ENCODE assay signal across 26 cellular contexts in genomic region chr16:10990378-10990777, GRCh38. TPM values are rescaled to one million over a fixed set of nuclear protein-coding genes. Genes with fewer than 3 reads are reported as not detected.
DNase-seq lines count a peak whose midpoint lies in the region; ATAC-seq, FAIRE-seq and TF ChIP-seq lines count a peak whose summit lies in the region.
"Had no signal": no experiment of that assay in that cellular context is flagged by ENCODE, and none has a peak within 500 bp of the region (broad histone marks: within the 10 kb centered on the region; RNA-seq: fewer than 3 reads in every experiment).

No MANE protein-coding gene starts in this region.

- no peaks in the 10 kb centered on the region for H3K9me2 ChIP-seq in PC-3 (replicated peaks; ENCODE audit: low read length)

- H3K79me2 ChIP-seq in PC-3 (ENCODE audit: low read length) = no peaks in the 10 kb centered on the region
- H3K79me2 ChIP-seq in K562 (ENCODE audit: control insufficient read depth, insufficient read depth, low read length) = no peaks in the 10 kb centered on the region; the same call in 2 of the 3 replicates

- no peak overlapping the region for H3K4me3 ChIP-seq in BE2C (ENCODE audit: low read depth, low read length)
- H3K4me3 ChIP-seq in PC-3 (ENCODE audit: low read length) = no peak overlapping the region
- no peak overlapping the region for H3K4me3 ChIP-seq in K562
- H3K4me3 ChIP-seq in H7 (ENCODE audit: insufficient read depth, low read depth, low read length) = no peak overlapping the region
- H3K4me3 ChIP-seq in dorsolateral prefrontal cortex = no peak overlapping the region
- H3K4me3 ChIP-seq: adrenal gland, BLaER1, MG63, SK-N-MC, spleen had no signal

- no peak for TF ChIP-seq EP300 in K562 (IDR thresholded peaks at IDR 0.05; ENCODE audit: low read length)

- H3K36me3 Mint-ChIP-seq in activated CD4-positive, alpha-beta T cell treated with anti-CD3 and anti-CD28 coated beads for 36 hours (ENCODE audit: low read depth) = peaks cover 43% of the 10 kb centered on the region

- POLR2A ChIA-PET in activated CD4-positive, alpha-beta T cell treated with anti-CD3 and anti-CD28 coated beads for 36 hours (lab: Charles Lee) = no interaction called here
- POLR2A ChIA-PET in PC-3 (lab: Charles Lee; ENCODE audit: unreplicated experiment) = no interaction called here
- POLR2A ChIA-PET in K562 (lab: Yijun Ruan, JAX) = interaction anchor here (1.5 to 2.4 kb wide), 2 partner anchors 264 to 266 kb away, joined by 3 to 5 read pairs; partner anchors contain the start of gene SOCS1

- 69% methylated on average over 4 of the region's 5 CpGs for WGBS in K562 (ENCODE audit: insufficient coverage, low coverage, missing lambda C conversion rate)

- in situ Hi-C loops in K562 (cut with MboI) = no loop called here

- TF ChIP-seq RAD21 in K562 (CRISPR knock-in tag; conservative IDR thresholded peaks at IDR 0.05 in 1 of 2, IDR thresholded peaks at IDR 0.05 in 1 of 2) = no peak

- DNase-seq in activated CD4-positive, alpha-beta T cell treated with anti-CD3 and anti-CD28 coated beads for 36 hours = no peak
- no peak for DNase-seq in activated CD4-positive, alpha-beta T cell treated with anti-CD3 and anti-CD28 coated beads for 48 hours
- DNase-seq in BE2C (peak; percentile 37), PC-3 (no peak), K562 (ENCODE audit: extremely low read depth in 1 of 4, low spot score in 3 of 4) (no peak), H7 (no peak), dorsolateral prefrontal cortex (no peak)
- no peak for DNase-seq in effector CD4-positive, alpha-beta T cell
- DNase-seq: adrenal gland; COR-L47; DMS79; foreskin melanocyte; KBM-7; left cardiac atrium; MG63; NCI-H1436; NCI-H2171; NCI-H510A treated with DMSO at 0.1 percent for 48 hours; spleen; stimulated activated CD4-positive, alpha-beta T cell treated with anti-CD3 and anti-CD28 coated beads, Interleukin-4, amount 100 ng/mL, for 1 hour; stimulated activated naive CD4-positive, alpha-beta T cell treated with Interleukin-2 at 50 U/mL for 16 hours had no signal

- FAIRE-seq in K562 (lab: Jason Lieb, UNC) = no peak
- FAIRE-seq: GM18507 had no signal

- H3K27ac ChIP-seq in PC-3 (ENCODE audit: low read length) (peak overlapping the region; percentile 92), K562 (ENCODE audit: extremely low read depth, low read depth, low read length) (no peak overlapping the region), dorsolateral prefrontal cortex (no peak overlapping the region)
- H3K27ac ChIP-seq: adrenal gland, BLaER1, SK-N-MC, spleen had no signal

- H3K9me3 Mint-ChIP-seq in activated CD4-positive, alpha-beta T cell treated with anti-CD3 and anti-CD28 coated beads for 36 hours (ENCODE audit: low read depth) = no peaks in the 10 kb centered on the region
- H3K9me3 Mint-ChIP-seq: memory B cell had no signal

- BruUV-seq in PC-3 (replicated peaks; lab: Mats Ljungman, UMichigan) (no TSS peak), K562 (replicated peaks; lab: Mats Ljungman, UMichigan) (no TSS peak)

- H3K27me3 Mint-ChIP-seq in activated CD4-positive, alpha-beta T cell treated with anti-CD3 and anti-CD28 coated beads for 36 hours = no peaks in the 10 kb centered on the region
- H3K27me3 Mint-ChIP-seq: memory B cell had no signal

- H3K4me3 Mint-ChIP-seq in activated CD4-positive, alpha-beta T cell treated with anti-CD3 and anti-CD28 coated beads for 36 hours = no peak overlapping the region
- H3K4me3 Mint-ChIP-seq: memory B cell had no signal

- no peak overlapping the region for H3K9ac ChIP-seq in PC-3 (ENCODE audit: low read length)
- H3K9ac ChIP-seq in K562 (ENCODE audit: insufficient read depth in 1 of 2, low read depth in 2 of 2, low read length in 2 of 2) = peak overlapping the region in 1 of 2 experiments; percentile 23; a peak in 1 of 4 replicates
- H3K9ac ChIP-seq: BLaER1 had no signal

- H3K36me3 ChIP-seq in BE2C (peaks cover 7% of the 10 kb centered on the region; the same call in 1 of the 2 replicates), PC-3 (ENCODE audit: low read depth, low read length) (no peaks in the 10 kb centered on the region), K562 (ENCODE audit: control insufficient read depth, insufficient read depth, low read length) (peaks cover 53% of the 10 kb centered on the region), H7 (replicated peaks; ENCODE audit: control insufficient read depth, insufficient read depth, low read length) (no peaks in the 10 kb centered on the region; the same call in 1 of the 2 replicates)

- CTCF ChIA-PET in activated CD4-positive, alpha-beta T cell treated with anti-CD3 and anti-CD28 coated beads for 36 hours (lab: Charles Lee) = interaction anchor here (0.6 to 1.2 kb wide), 3 partner anchors 16 to 80 kb away, joined by 3 to 7 read pairs (median 3); no protein-coding TSS in a partner anchor
- CTCF ChIA-PET in PC-3 (lab: Charles Lee) = no interaction called here
- CTCF ChIA-PET in K562 (lab: Yijun Ruan, JAX; ENCODE audit: low intra/inter-chr PET ratio) = no interaction called here

- TF ChIP-seq POLR2A in K562 (conservative IDR thresholded peaks at IDR 0.05) = no peak

- H3K27me3 ChIP-seq in BE2C (no peaks in the 10 kb centered on the region), PC-3 (ENCODE audit: low read length) (no peaks in the 10 kb centered on the region), K562 (ENCODE audit: control insufficient read depth in 2 of 2, insufficient read depth in 2 of 2, low read length in 2 of 2) (no peaks in the 10 kb centered on the region), H7 (ENCODE audit: control insufficient read depth, insufficient read depth, low read length) (no peaks in the 10 kb centered on the region), dorsolateral prefrontal cortex (no peaks in the 10 kb centered on the region)
- H3K27me3 ChIP-seq: adrenal gland, BLaER1, MG63, spleen had no signal

- ATAC-seq in activated CD4-positive, alpha-beta T cell treated with anti-CD3 and anti-CD28 coated beads for 36 hours = no peak
- ATAC-seq in PC-3 = no peak
- ATAC-seq in K562 = no peak
- ATAC-seq: esophagus mucosa, left cardiac atrium had no signal

- peaks cover 76% of the 10 kb centered on the region for H3K4me1 Mint-ChIP-seq in activated CD4-positive, alpha-beta T cell treated with anti-CD3 and anti-CD28 coated beads for 36 hours

- H3K4me2 ChIP-seq in PC-3 (ENCODE audit: low read length) = no peak overlapping the region
- H3K4me2 ChIP-seq in K562 (ENCODE audit: insufficient read depth, low read length) = no peak overlapping the region
- H3K4me2 ChIP-seq: BLaER1 had no signal

- H3K9me1 ChIP-seq in K562 (ENCODE audit: control insufficient read depth, insufficient read depth, low read length) = peaks cover 6% of the 10 kb centered on the region

- peaks cover 8% of the 10 kb centered on the region for H3K4me1 ChIP-seq in BE2C
- peaks cover 33% of the 10 kb centered on the region for H3K4me1 ChIP-seq in PC-3 (ENCODE audit: insufficient read depth, low read length)
- peaks cover 14 to 28% of the 10 kb centered on the region in 2 experiments; a peak in 4 of 5 replicates for H3K4me1 ChIP-seq in K562 (replicated peaks in 1 of 2; ENCODE audit: control insufficient read depth in 2 of 2, insufficient read depth in 2 of 2, low read length in 2 of 2)

- H2AFZ ChIP-seq in PC-3 (ENCODE audit: low read length) (no peak overlapping the region), K562 (ENCODE audit: low read depth, low read length) (no peak overlapping the region)

- TF ChIP-seq CTCF in BE2C (IDR thresholded peaks at IDR 0.05; ENCODE audit: low read depth, low read length) (no peak), PC-3 (conservative IDR thresholded peaks at IDR 0.05; ENCODE audit: low read depth, low read length) (no peak), K562 (IDR thresholded peaks at IDR 0.05 in 2 of 3, conservative IDR thresholded peaks at IDR 0.05 in 1 of 3; ENCODE audit: insufficient read depth in 2 of 3, low read depth in 1 of 3, low read length in 3 of 3) (no peak), dorsolateral prefrontal cortex (IDR thresholded peaks at IDR 0.05 in 54 of 56, conservative IDR thresholded peaks at IDR 0.05 in 2 of 56; ENCODE audit: low read depth in 1 of 56, partially characterized antibody in 56 of 56) (no peak)

- H3K27ac Mint-ChIP-seq in activated CD4-positive, alpha-beta T cell treated with anti-CD3 and anti-CD28 coated beads for 36 hours = peak overlapping the region; percentile 92

- intact Hi-C loops in activated CD4-positive, alpha-beta T cell treated with anti-CD3 and anti-CD28 coated beads for 36 hours (cut with DNase I, micrococcal nuclease) = no loop called here
- intact Hi-C loops in PC-3 (cut with micrococcal nuclease) = no loop called here
- intact Hi-C loops in K562 (cut with micrococcal nuclease) = no loop called here
- intact Hi-C loops in dorsolateral prefrontal cortex (cut with DNase I) = no loop called here

- H3F3A ChIP-seq in PC-3 (ENCODE audit: low read length, unreplicated experiment) = peaks cover 7% of the 10 kb centered on the region

- no peaks in the 10 kb centered on the region for H4K20me1 ChIP-seq in PC-3 (ENCODE audit: low read length)
- peaks cover 9% of the 10 kb centered on the region; the same call in 1 of the 2 replicates for H4K20me1 ChIP-seq in K562 (replicated peaks; ENCODE audit: control insufficient read depth, insufficient read depth, low read length)
- H4K20me1 ChIP-seq: BLaER1 had no signal

- H3K9me3 ChIP-seq in BE2C (no peaks in the 10 kb centered on the region), PC-3 (ENCODE audit: low read length) (no peaks in the 10 kb centered on the region), K562 (replicated peaks; ENCODE audit: control insufficient read depth, insufficient read depth, low read depth, low read length) (no peaks in the 10 kb centered on the region)
- H3K9me3 ChIP-seq: adrenal gland, BLaER1, MG63, spleen had no signal

RNA-seq across cellular contexts. Expression of gene CLEC16A, which starts 46.0 kb away (rescaled TPM):
- total RNA-seq in activated CD4-positive, alpha-beta T cell treated with anti-CD3 and anti-CD28 coated beads for 36 hours = 10 to 100 TPM; 23.5 to 25.4 TPM
- 33.3 TPM for polyA plus RNA-seq in BE2C (2012; ENCODE audit: insufficient read depth, insufficient read length, low read depth)
- total RNA-seq in PC-3 (2014; rRNA removed) (9.5 and 14.6 TPM in 2 replicates), K562 (2014; rRNA removed) (9.8 and 13.6 TPM in 2 replicates), K562 (2014; rRNA removed; fragmentation: Illumina TruSeq; extraction: Trizol) (11.4 and 13.2 TPM in 2 replicates), K562 (2015; rRNA removed; fragmentation: Illumina TruSeq; extraction: Trizol) (8.5 and 10.0 TPM in 2 replicates), K562 (2021) (22.1 and 22.3 TPM in 2 replicates), dorsolateral prefrontal cortex (10 to 100 TPM; 40.5 to 75.1 (median 58.1) TPM)
- 90.8 and 106 TPM in 2 replicates for total RNA-seq in K562 (2011; cell fraction: chromatin; rRNA removed; ENCODE audit: low replicate concordance)
- 41.2 and 41.7 TPM in 2 replicates for total RNA-seq in K562 (2011; cell fraction: nucleolus; rRNA removed)
- 59.0 and 65.7 TPM in 2 replicates for total RNA-seq in K562 (2011; cell fraction: nucleoplasm; rRNA removed)
- polyA plus RNA-seq in K562 (2011; rRNA removed) (8.8 and 10.4 TPM in 2 replicates), K562 (2014; fragmentation: Illumina TruSeq; extraction: Trizol) (15.6 and 16.1 TPM in 2 replicates), K562 (2014; fragmentation: Nextera tagmentation; extraction: Ambion mirVana) (1 to 10 TPM in 1 of 2 experiments, under 1 TPM in 1; 1.00 to 1.4 TPM), K562 (2014; rRNA removed) (10.6 and 10.8 TPM in 2 replicates)
- polyA plus RNA-seq in K562 (2011; cell fraction: cytosol; rRNA removed) = 7.3 and 8.2 TPM in 2 replicates
- polyA plus RNA-seq in K562 (2011; cell fraction: nucleus; rRNA removed) = 13.4 and 16.9 TPM in 2 replicates
- polyA plus RNA-seq in K562 (2012) = 13.6 and 19.6 TPM in 2 replicates
- 35.1 and 47.1 TPM in 2 replicates for polyA minus RNA-seq in K562 (2011; rRNA and poly(A)+ RNA removed)
- 21.8 and 27.7 TPM in 2 replicates for polyA minus RNA-seq in K562 (2011; cell fraction: cytosol; rRNA and poly(A)+ RNA removed)
- 14.4 and 24.4 TPM in 2 replicates for polyA minus RNA-seq in K562 (2011; cell fraction: nucleus; rRNA and poly(A)+ RNA removed)
- total RNA-seq in H7 (2014; rRNA removed; shearing (Covaris generic)) = 12.0 and 15.1 TPM in 2 replicates

RNA-seq across cellular contexts. Expression of gene DEXI, which starts 48.1 kb away (rescaled TPM):
- total RNA-seq in activated CD4-positive, alpha-beta T cell treated with anti-CD3 and anti-CD28 coated beads for 36 hours = 10 to 100 TPM; 33.8 to 34.9 TPM
- 68.8 TPM for polyA plus RNA-seq in BE2C (2012; ENCODE audit: insufficient read depth, insufficient read length, low read depth)
- total RNA-seq in PC-3 (2014; rRNA removed) = 36.1 and 43.2 TPM in 2 replicates
- 19.9 and 32.5 TPM in 2 replicates for total RNA-seq in K562 (2011; cell fraction: chromatin; rRNA removed; ENCODE audit: low replicate concordance)
- total RNA-seq in K562 (2011; cell fraction: nucleolus; rRNA removed) = 26.5 and 30.0 TPM in 2 replicates
- 26.1 and 37.4 TPM in 2 replicates for total RNA-seq in K562 (2011; cell fraction: nucleoplasm; rRNA removed)
- 35.8 and 43.1 TPM in 2 replicates for total RNA-seq in K562 (2014; rRNA removed)
- total RNA-seq in K562 (2014; rRNA removed; fragmentation: Illumina TruSeq; extraction: Trizol) = 18.2 and 22.0 TPM in 2 replicates
- 29.6 and 31.3 TPM in 2 replicates for total RNA-seq in K562 (2015; rRNA removed; fragmentation: Illumina TruSeq; extraction: Trizol)
- total RNA-seq in K562 (2021) = 33.3 and 38.2 TPM in 2 replicates
- 20.0 and 24.5 TPM in 2 replicates for polyA plus RNA-seq in K562 (2011; rRNA removed)
- 35.9 and 65.4 TPM in 2 replicates for polyA plus RNA-seq in K562 (2011; cell fraction: cytosol; rRNA removed)
- polyA plus RNA-seq in K562 (2011; cell fraction: nucleus; rRNA removed) = 24.2 and 31.3 TPM in 2 replicates
- polyA plus RNA-seq in K562 (2012) = 34.3 and 38.6 TPM in 2 replicates
- polyA plus RNA-seq in K562 (2014; fragmentation: Illumina TruSeq; extraction: Trizol) = 39.2 and 40.1 TPM in 2 replicates
- polyA plus RNA-seq in K562 (2014; fragmentation: Nextera tagmentation; extraction: Ambion mirVana) = 1 to 10 TPM; 2.9 to 3.7 TPM
- polyA plus RNA-seq in K562 (2014; rRNA removed) = 21.1 and 31.5 TPM in 2 replicates
- polyA minus RNA-seq in K562 (2011; rRNA and poly(A)+ RNA removed) = 25.2 and 29.1 TPM in 2 replicates
- 21.8 and 24.2 TPM in 2 replicates for polyA minus RNA-seq in K562 (2011; cell fraction: cytosol; rRNA and poly(A)+ RNA removed)
- 12.3 and 19.3 TPM in 2 replicates for polyA minus RNA-seq in K562 (2011; cell fraction: nucleus; rRNA and poly(A)+ RNA removed)
- total RNA-seq in H7 (2014; rRNA removed; shearing (Covaris generic)) = 55.9 and 63.1 TPM in 2 replicates
- 10 to 100 TPM; 40.9 to 88.1 (median 56.7) TPM for total RNA-seq in dorsolateral prefrontal cortex
